Comparison of ENCODE assay signal across 8 cellular contexts in genomic region chr6:127459231-127459641, GRCh38. TPM values are rescaled to one million over a fixed set of nuclear protein-coding genes. Genes with fewer than 3 reads are reported as not detected.
A peak's percentile ranks its signal among the peaks of the same experiment; 100 is the strongest.
DNase-seq lines count a peak whose midpoint lies in the region; ATAC-seq and TF ChIP-seq lines count a peak whose summit lies in the region.

TSS of gene KIAA0408 (minus strand) at chr6:127459389. CDS start at chr6:127453981, 5,408 bp downstream.

- 14% methylated on average over 4 of the region's 4 CpGs for WGBS in hepatocyte (ENCODE audit: low lambda C conversion rate, missing lambda C conversion rate)

- no peaks in the 10 kb centered on the region for H3K79me2 ChIP-seq in hepatocyte

- TF ChIP-seq CTCF in hepatocyte (IDR thresholded peaks at IDR 0.05; ENCODE audit: poor library complexity) = no peak

- ATAC-seq in activated T-helper 17 cell treated with anti-CD3 and anti-CD28 coated beads, Interleukin-2, amount 50 U/mL, for 72 hours (replicated peaks) = no peak
- ATAC-seq in GM21737 (IDR thresholded peaks at IDR 0.05; ENCODE audit: unreplicated experiment) (no peak), GM18517 (IDR thresholded peaks at IDR 0.05; ENCODE audit: unreplicated experiment) (no peak)

- H3K36me3 ChIP-seq in hepatocyte (replicated peaks; ENCODE audit: insufficient read depth, low read depth) = no peaks in the 10 kb centered on the region
- no peaks in the 10 kb centered on the region for H3K36me3 ChIP-seq in skeletal muscle satellite cell (ENCODE audit: insufficient read depth, low read length)

- peak within 1 kb of the TSS; percentile 75 for H3K9ac ChIP-seq in skeletal muscle satellite cell (ENCODE audit: low read depth, low read length)

- no peak within 1 kb of the TSS for H3K4me3 Mint-ChIP-seq in activated T-helper 17 cell treated with anti-CD3 and anti-CD28 coated beads, Interleukin-2, amount 50 U/mL, for 72 hours

- no peaks in the 10 kb centered on the region for H3K9me2 ChIP-seq in hepatocyte (replicated peaks; ENCODE audit: insufficient read depth)

- H3K27me3 ChIP-seq in hepatocyte (no peaks in the 10 kb centered on the region), skeletal muscle satellite cell (ENCODE audit: control insufficient read depth, insufficient read depth, low read length) (no peaks in the 10 kb centered on the region)

- H3K27me3 Mint-ChIP-seq in activated T-helper 17 cell treated with anti-CD3 and anti-CD28 coated beads, Interleukin-2, amount 50 U/mL, for 72 hours = no peaks in the 10 kb centered on the region

- H2AFZ ChIP-seq in hepatocyte = no peak within 1 kb of the TSS

- H4K20me1 ChIP-seq in hepatocyte (ENCODE audit: insufficient read depth, poor library complexity, severe bottlenecking) = no peaks in the 10 kb centered on the region

- peak within 1 kb of the TSS; percentile 60 for H3K4me2 ChIP-seq in hepatocyte
- peak within 1 kb of the TSS; percentile 78 for H3K4me2 ChIP-seq in skeletal muscle satellite cell (ENCODE audit: low read length)

- no peaks in the 10 kb centered on the region for H3K9me3 Mint-ChIP-seq in activated T-helper 17 cell treated with anti-CD3 and anti-CD28 coated beads, Interleukin-2, amount 50 U/mL, for 72 hours

- peak; percentile 54 for DNase-seq in H4 (ENCODE audit: low spot score)
- DNase-seq in hepatocyte (ENCODE audit: low spot score) = peak; percentile 74
- no peak for DNase-seq in NCI-H1092 treated with DMSO at 0.1 percent for 48 hours (lab: John Stamatoyannopoulos, UW)
- no peak for DNase-seq in inferior parietal cortex (ENCODE audit: extremely low spot score)

- H3K27ac ChIP-seq in hepatocyte = peak within 1 kb of the TSS; percentile 79

- H3K27ac Mint-ChIP-seq in activated T-helper 17 cell treated with anti-CD3 and anti-CD28 coated beads, Interleukin-2, amount 50 U/mL, for 72 hours = no peak within 1 kb of the TSS

- H3K36me3 Mint-ChIP-seq in activated T-helper 17 cell treated with anti-CD3 and anti-CD28 coated beads, Interleukin-2, amount 50 U/mL, for 72 hours (ENCODE audit: low read depth) = peaks cover 11% of the 10 kb centered on the region

- H3K4me1 Mint-ChIP-seq in activated T-helper 17 cell treated with anti-CD3 and anti-CD28 coated beads, Interleukin-2, amount 50 U/mL, for 72 hours = no peaks in the 10 kb centered on the region

- H3K9me3 ChIP-seq in hepatocyte (ENCODE audit: low read depth) (no peaks in the 10 kb centered on the region), skeletal muscle satellite cell (replicated peaks; ENCODE audit: low read length) (no peaks in the 10 kb centered on the region)

- no peak within 1 kb of the TSS for H3K4me3 ChIP-seq in hepatocyte
- peak within 1 kb of the TSS; percentile 64 for H3K4me3 ChIP-seq in skeletal muscle satellite cell (ENCODE audit: low read length)

- H3K4me1 ChIP-seq in hepatocyte (ENCODE audit: insufficient read depth) = peaks cover 8% of the 10 kb centered on the region
- peaks cover 58% of the 10 kb centered on the region for H3K4me1 ChIP-seq in skeletal muscle satellite cell (ENCODE audit: control insufficient read depth, insufficient read depth, low read length)

RNA-seq across cellular contexts. Expression of gene KIAA0408, which starts in this region (rescaled TPM):
- total RNA-seq in H4 (2014; rRNA removed; shearing (Covaris generic)) = 0.94 and 1.4 TPM in 2 replicates
- total RNA-seq in activated T-helper 17 cell treated with anti-CD3 and anti-CD28 coated beads, Interleukin-2, amount 50 U/mL, for 72 hours = 10 to 100 TPM; 10.8 to 13.8 TPM
- 6.4 and 7.4 TPM in 2 replicates for total RNA-seq in hepatocyte
- 1.8 and 2.1 TPM in 2 replicates for polyA plus RNA-seq in hepatocyte
- 2.0 TPM in 2 replicates for total RNA-seq in skeletal muscle satellite cell (2012; rRNA removed)

Comparison
In these comparisons a context has a peak if more than half of its experiments do, and no peak if none do; other contexts are left out.
1. DNase-seq: peak in H4 (single experiment) and hepatocyte (single experiment); none in NCI-H1092 treated with DMSO at 0.1 percent for 48 hours (single experiment) and inferior parietal cortex (single experiment).